ENCODE assay signal across 8 cellular contexts in genomic region chr7:157576415-157576814, GRCh38.
DNase-seq lines count a peak whose midpoint lies in the region; ATAC-seq and TF ChIP-seq lines count a peak whose summit lies in the region.

No MANE protein-coding gene starts in this region.

- no peak for TF ChIP-seq CTCF in esophagus squamous epithelium (IDR thresholded peaks at IDR 0.05)
- TF ChIP-seq CTCF in smooth muscle cell (IDR thresholded peaks at IDR 0.05; ENCODE audit: borderline replicate concordance, insufficient read depth, poor library complexity, severe bottlenecking): no peak

- peak; percentile 78 for ATAC-seq in central memory CD8-positive, alpha-beta T cell (replicated peaks; ENCODE audit: extremely low read depth, poor library complexity, severe bottlenecking)
- no peak for ATAC-seq in GM21381 (IDR thresholded peaks at IDR 0.05; ENCODE audit: unreplicated experiment)

- no peaks in the 10 kb centered on the region for H3F3A ChIP-seq in smooth muscle cell (ENCODE audit: low read depth)

- no peak overlapping the region for H3K4me2 ChIP-seq in smooth muscle cell

- H3K79me2 ChIP-seq in smooth muscle cell (ENCODE audit: low read depth): no peaks in the 10 kb centered on the region

- CTCF ChIA-PET in activated CD4-positive, alpha-beta T cell treated with anti-CD3 and anti-CD28 coated beads, Interleukin-2, amount 10 ng/mL, durations not matched to agents 7 days and 5 days (lab: Charles Lee): interaction anchor here (0.6 to 2.2 kb wide), 3 partner anchors 8 to 79 kb away, joined by 3 to 5 read pairs (median 4); no protein-coding TSS in a partner anchor

- H3K36me3 Mint-ChIP-seq in activated CD4-positive, alpha-beta T cell treated with anti-CD3 and anti-CD28 coated beads, Interleukin-2, amount 10 ng/mL, durations not matched to agents 7 days and 5 days (ENCODE audit: low read depth): no peaks in the 10 kb centered on the region
- peaks cover 15% of the 10 kb centered on the region for H3K36me3 Mint-ChIP-seq in central memory CD8-positive, alpha-beta T cell (ENCODE audit: insufficient read depth)

- H3K27me3 Mint-ChIP-seq in activated CD4-positive, alpha-beta T cell treated with anti-CD3 and anti-CD28 coated beads, Interleukin-2, amount 10 ng/mL, durations not matched to agents 7 days and 5 days: peaks cover 12% of the 10 kb centered on the region
- peaks cover 37% of the 10 kb centered on the region for H3K27me3 Mint-ChIP-seq in central memory CD8-positive, alpha-beta T cell

- H3K27ac Mint-ChIP-seq in activated CD4-positive, alpha-beta T cell treated with anti-CD3 and anti-CD28 coated beads, Interleukin-2, amount 10 ng/mL, durations not matched to agents 7 days and 5 days: peak overlapping the region; percentile 79
- H3K27ac Mint-ChIP-seq in central memory CD8-positive, alpha-beta T cell (ENCODE audit: low read depth): peak overlapping the region; percentile 53

- WGBS in esophagus squamous epithelium, 2 donors: 65 to 73% methylated on average over 3 to 8 of the region's 36 CpGs
- WGBS in smooth muscle cell (ENCODE audit: low lambda C conversion rate): 92% methylated on average over 36 of the region's 36 CpGs

- peaks cover 20% of the 10 kb centered on the region for H3K4me1 Mint-ChIP-seq in activated CD4-positive, alpha-beta T cell treated with anti-CD3 and anti-CD28 coated beads, Interleukin-2, amount 10 ng/mL, durations not matched to agents 7 days and 5 days
- H3K4me1 Mint-ChIP-seq in central memory CD8-positive, alpha-beta T cell: peaks cover 16% of the 10 kb centered on the region

- DNase-seq in COLO668 (lab: John Stamatoyannopoulos, UW; ENCODE audit: unreplicated experiment) (peak; percentile 83), esophagus squamous epithelium (lab: John Stamatoyannopoulos, UW) (no peak), smooth muscle cell (lab: John Stamatoyannopoulos, UW; ENCODE audit: unreplicated experiment) (no peak), COLO829 (ENCODE audit: low spot score) (no peak)
- DNase-seq in activated CD4-positive, alpha-beta T cell treated with anti-CD3 and anti-CD28 coated beads, Interleukin-2, amount 10 ng/mL, durations not matched to agents 7 days and 5 days: peak; percentile 56
- peak; percentile 22 to 51 for DNase-seq in central memory CD8-positive, alpha-beta T cell (ENCODE audit: low spot score in 2 of 2)
- DNase-seq in stimulated activated CD4-positive, alpha-beta T cell treated with anti-CD3 and anti-CD28 coated beads, Interleukin-2, amount 100 ng/mL, for 48 hours: peak; percentile 14 to 36

- H3K4me3 ChIP-seq in esophagus squamous epithelium: peak overlapping the region in 2 of 4 donors; percentile 23 to 24
- no peak overlapping the region for H3K4me3 ChIP-seq in smooth muscle cell

- H3K27me3 ChIP-seq in esophagus squamous epithelium (peaks cover 0 to 9% (median 0%) of the 10 kb centered on the region in 4 donors), smooth muscle cell (ENCODE audit: low read depth) (peaks cover 10% of the 10 kb centered on the region)

- POLR2A ChIA-PET in activated CD4-positive, alpha-beta T cell treated with anti-CD3 and anti-CD28 coated beads, Interleukin-2, amount 10 ng/mL, durations not matched to agents 7 days and 5 days (lab: Charles Lee): no interaction called here

- no peak overlapping the region for H3K9ac ChIP-seq in smooth muscle cell (ENCODE audit: low read depth)

- H3K4me3 Mint-ChIP-seq in activated CD4-positive, alpha-beta T cell treated with anti-CD3 and anti-CD28 coated beads, Interleukin-2, amount 10 ng/mL, durations not matched to agents 7 days and 5 days: peak overlapping the region; percentile 45
- peak overlapping the region; percentile 75 for H3K4me3 Mint-ChIP-seq in central memory CD8-positive, alpha-beta T cell

- intact Hi-C loops in esophagus squamous epithelium (cut with DNase I): no loop called here

- no peaks in the 10 kb centered on the region for H3K4me1 ChIP-seq in esophagus squamous epithelium
- H3K4me1 ChIP-seq in smooth muscle cell (ENCODE audit: low read depth): no peaks in the 10 kb centered on the region

- H2AFZ ChIP-seq in smooth muscle cell (ENCODE audit: low read depth): no peak overlapping the region

- no peaks in the 10 kb centered on the region for H4K20me1 ChIP-seq in smooth muscle cell (ENCODE audit: low read depth)

- H3K36me3 ChIP-seq in esophagus squamous epithelium (no peaks in the 10 kb centered on the region), smooth muscle cell (ENCODE audit: low read depth) (no peaks in the 10 kb centered on the region)

- no peaks in the 10 kb centered on the region for H3K9me3 Mint-ChIP-seq in activated CD4-positive, alpha-beta T cell treated with anti-CD3 and anti-CD28 coated beads, Interleukin-2, amount 10 ng/mL, durations not matched to agents 7 days and 5 days
- H3K9me3 Mint-ChIP-seq in central memory CD8-positive, alpha-beta T cell: no peaks in the 10 kb centered on the region

- H3K9me3 ChIP-seq in esophagus squamous epithelium (no peaks in the 10 kb centered on the region), smooth muscle cell (replicated peaks; ENCODE audit: low read depth) (no peaks in the 10 kb centered on the region)

- H3K27ac ChIP-seq in esophagus squamous epithelium (no peak overlapping the region), smooth muscle cell (ENCODE audit: low read depth) (no peak overlapping the region)

- TF ChIP-seq POLR2A in esophagus squamous epithelium (IDR thresholded peaks at IDR 0.05): no peak

Comparison
In these comparisons a context has a peak if more than half of its experiments do, and no peak if none do; other contexts are left out.
1. DNase-seq: peak in COLO668 (single experiment), activated CD4-positive, alpha-beta T cell treated with anti-CD3 and anti-CD28 coated beads, Interleukin-2, amount 10 ng/mL, durations not matched to agents 7 days and 5 days (single experiment), central memory CD8-positive, alpha-beta T cell (2 of 2) and stimulated activated CD4-positive, alpha-beta T cell treated with anti-CD3 and anti-CD28 coated beads, Interleukin-2, amount 100 ng/mL, for 48 hours (2 of 2); none in esophagus squamous epithelium (single experiment), smooth muscle cell (single experiment) and COLO829 (single experiment).